ENCODE assay signal across 9 cellular contexts in genomic region chr16:66977341-66978113, GRCh38. TPM values are rescaled to one million over a fixed set of nuclear protein-coding genes. Genes with fewer than 3 reads are reported as not detected.
DNase-seq lines count a peak whose midpoint lies in the region; ATAC-seq and TF ChIP-seq lines count a peak whose summit lies in the region.
"Had no signal": no experiment of that assay in that cellular context is flagged by ENCODE, and none has a peak within 500 bp of the region (broad histone marks: within the 10 kb centered on the region; RNA-seq: fewer than 3 reads in every experiment).

No MANE protein-coding gene starts in this region.

- CTCF ChIA-PET in activated naive CD4-positive, alpha-beta T cell treated with anti-CD3 and anti-CD28 coated beads for 36 hours (lab: Charles Lee) = interaction anchor here (0.6 to 3.9 kb wide), 18 partner anchors 11 to 215 kb away, joined by 3 to 22 read pairs (median 4); partner anchors contain the start of genes CES4A, FBXL8 and TRADD

- H3K4me3 Mint-ChIP-seq in activated naive CD4-positive, alpha-beta T cell treated with anti-CD3 and anti-CD28 coated beads for 36 hours = no peak overlapping the region
- no peak overlapping the region for H3K4me3 Mint-ChIP-seq in glutamatergic neuron (ENCODE audit: unreplicated experiment)
- H3K4me3 Mint-ChIP-seq: activated naive CD4-positive, alpha-beta T cell treated with anti-CD3 and anti-CD28 coated beads, Interleukin-2, amount 50 U/mL, for 24 hours had no signal

- H3K4me1 ChIP-seq in GM23248 (ENCODE audit: insufficient read depth) (peaks cover 9% of the 10 kb centered on the region), upper lobe of right lung (peaks cover 16% of the 10 kb centered on the region)

- H3K9me3 ChIP-seq in GM23248 (ENCODE audit: low read depth) = no peaks in the 10 kb centered on the region
- H3K9me3 ChIP-seq in upper lobe of right lung = no peaks in the 10 kb centered on the region

- H3K9ac ChIP-seq in GM23248 = no peak overlapping the region

- in situ Hi-C loops in GM23248 (cut with MboI) = no loop called here

- no peaks in the 10 kb centered on the region for H4K20me1 ChIP-seq in GM23248 (ENCODE audit: insufficient read depth)

- H3K27me3 ChIP-seq in GM23248 (replicated peaks; ENCODE audit: insufficient read depth) (no peaks in the 10 kb centered on the region), upper lobe of right lung (no peaks in the 10 kb centered on the region)

- no peaks in the 10 kb centered on the region for H3K9me3 Mint-ChIP-seq in activated naive CD4-positive, alpha-beta T cell treated with anti-CD3 and anti-CD28 coated beads for 36 hours
- H3K9me3 Mint-ChIP-seq in glutamatergic neuron (ENCODE audit: unreplicated experiment) = peaks cover 2% of the 10 kb centered on the region
- H3K9me3 Mint-ChIP-seq: activated naive CD4-positive, alpha-beta T cell treated with anti-CD3 and anti-CD28 coated beads, Interleukin-2, amount 50 U/mL, for 24 hours had no signal

- H3K36me3 ChIP-seq in GM23248 (ENCODE audit: low read depth) = no peaks in the 10 kb centered on the region
- no peaks in the 10 kb centered on the region for H3K36me3 ChIP-seq in upper lobe of right lung

- H3K27ac Mint-ChIP-seq in activated naive CD4-positive, alpha-beta T cell treated with anti-CD3 and anti-CD28 coated beads for 36 hours = no peak overlapping the region
- no peak overlapping the region for H3K27ac Mint-ChIP-seq in glutamatergic neuron (ENCODE audit: unreplicated experiment)
- H3K27ac Mint-ChIP-seq: activated naive CD4-positive, alpha-beta T cell treated with anti-CD3 and anti-CD28 coated beads, Interleukin-2, amount 50 U/mL, for 24 hours had no signal

- peaks cover 24% of the 10 kb centered on the region; the same call in 1 of the 2 replicates for H3F3A ChIP-seq in GM23248 (ENCODE audit: insufficient read depth)

- H3K4me3 ChIP-seq in GM23248 (no peak overlapping the region), upper lobe of right lung (no peak overlapping the region)

- ATAC-seq in upper lobe of right lung = peak; percentile 94

- H3K27ac ChIP-seq in GM23248 (no peak overlapping the region), upper lobe of right lung (no peak overlapping the region)

- DNase-seq in COLO829 (ENCODE audit: low spot score) = peak; percentile 46
- DNase-seq in GM23248 = peak; percentile 92
- peak; percentile 84 for DNase-seq in NAMALWA (ENCODE audit: low spot score)
- DNase-seq in SKM-1 treated with dmso at 0.1 percent for 144 hours (lab: John Stamatoyannopoulos, UW; ENCODE audit: unreplicated experiment) = peak; percentile 75
- peak; percentile 94 for DNase-seq in activated naive CD4-positive, alpha-beta T cell treated with anti-CD3 and anti-CD28 coated beads for 36 hours
- peak; percentile 89 for DNase-seq in glutamatergic neuron
- peak; percentile 80 to 99 (median 94) for DNase-seq in posterior cingulate gyrus
- DNase-seq in upper lobe of right lung = peak; percentile 93

- H3K79me2 ChIP-seq in GM23248 (ENCODE audit: insufficient read depth) = no peaks in the 10 kb centered on the region

- peaks cover 23% of the 10 kb centered on the region for H3K4me1 Mint-ChIP-seq in activated naive CD4-positive, alpha-beta T cell treated with anti-CD3 and anti-CD28 coated beads for 36 hours (ENCODE audit: low read depth)
- peaks cover 2% of the 10 kb centered on the region for H3K4me1 Mint-ChIP-seq in glutamatergic neuron (ENCODE audit: low read depth, unreplicated experiment)

- H3K4me2 ChIP-seq in GM23248 (ENCODE audit: unreplicated experiment) = no peak overlapping the region

- H3K36me3 Mint-ChIP-seq in activated naive CD4-positive, alpha-beta T cell treated with anti-CD3 and anti-CD28 coated beads for 36 hours (ENCODE audit: low read depth) = no peaks in the 10 kb centered on the region
- H3K36me3 Mint-ChIP-seq in glutamatergic neuron (ENCODE audit: unreplicated experiment) = peaks cover 4% of the 10 kb centered on the region
- H3K36me3 Mint-ChIP-seq: activated naive CD4-positive, alpha-beta T cell treated with anti-CD3 and anti-CD28 coated beads, Interleukin-2, amount 50 U/mL, for 24 hours had no signal

- no peak overlapping the region for H2AFZ ChIP-seq in GM23248

- H3K27me3 Mint-ChIP-seq in activated naive CD4-positive, alpha-beta T cell treated with anti-CD3 and anti-CD28 coated beads for 36 hours (ENCODE audit: low read depth) = no peaks in the 10 kb centered on the region
- H3K27me3 Mint-ChIP-seq in glutamatergic neuron (ENCODE audit: unreplicated experiment) = peaks cover 4% of the 10 kb centered on the region
- H3K27me3 Mint-ChIP-seq: activated naive CD4-positive, alpha-beta T cell treated with anti-CD3 and anti-CD28 coated beads, Interleukin-2, amount 50 U/mL, for 24 hours had no signal

- intact Hi-C loops in activated naive CD4-positive, alpha-beta T cell treated with anti-CD3 and anti-CD28 coated beads for 36 hours (cut with micrococcal nuclease) = loop anchor here (1.0 to 10.0 kb wide), 7 partner anchors 23 to 467 kb away; no protein-coding TSS in a partner anchor
- intact Hi-C loops in posterior cingulate gyrus (cut with DNase I) (loop anchor here (1.0 to 2.0 kb wide), 3 partner anchors 37 to 178 kb away; no protein-coding TSS in a partner anchor), upper lobe of right lung (cut with DNase I) (loop anchor here (10.0 kb wide), 1 partner anchor 177 kb away; the partner anchor contains the start of genes B3GNT9, FBXL8 and TRADD)

- TF ChIP-seq CTCF in glutamatergic neuron (IDR thresholded peaks at IDR 0.05; ENCODE audit: partially characterized antibody, unreplicated experiment) (peak; percentile 96), upper lobe of right lung (IDR thresholded peaks at IDR 0.05) (peak; percentile 98)

- H3K9me2 ChIP-seq in GM23248 (ENCODE audit: insufficient read depth) = no peaks in the 10 kb centered on the region

- WGBS in GM23248 (ENCODE audit: low coverage in 1 of 2, low lambda C conversion rate in 2 of 2, missing lambda C conversion rate in 2 of 2), 2 experiments = 27 to 30% methylated on average over 14 to 15 of the region's 15 CpGs

RNA-seq across cellular contexts. Expression of gene CES4A, which starts 10.9 kb away (rescaled TPM):
- total RNA-seq in GM23248 (2014; rRNA removed; shearing (Covaris generic)) = 4.6 and 5.0 TPM in 2 replicates
- polyA plus RNA-seq in GM23248 (2016; fragmentation: Nextera tagmentation; extraction: Ambion mirVana) = 2.6 and 4.5 TPM in 2 replicates
- total RNA-seq in activated naive CD4-positive, alpha-beta T cell treated with anti-CD3 and anti-CD28 coated beads for 36 hours = 1 to 10 TPM; 4.9 to 5.1 TPM
- total RNA-seq in glutamatergic neuron (ENCODE audit: unreplicated experiment) (3.6 TPM), upper lobe of right lung (13.3 TPM)

RNA-seq across cellular contexts. Expression of gene CES3, which starts 16.5 kb away (rescaled TPM):
- not detected in 2 replicates for total RNA-seq in GM23248 (2014; rRNA removed; shearing (Covaris generic))
- polyA plus RNA-seq in GM23248 (2016; fragmentation: Nextera tagmentation; extraction: Ambion mirVana) = not detected in 2 replicates
- under 1 TPM; 0.17 to 0.55 TPM for total RNA-seq in activated naive CD4-positive, alpha-beta T cell treated with anti-CD3 and anti-CD28 coated beads for 36 hours
- total RNA-seq in glutamatergic neuron (ENCODE audit: unreplicated experiment) (4.1 TPM), upper lobe of right lung (3.4 TPM)

RNA-seq across cellular contexts. Expression of gene CES2, which starts 42.2 kb away (rescaled TPM):
- 32.3 and 46.8 TPM in 2 replicates for total RNA-seq in GM23248 (2014; rRNA removed; shearing (Covaris generic))
- polyA plus RNA-seq in GM23248 (2016; fragmentation: Nextera tagmentation; extraction: Ambion mirVana) = 33.9 and 37.6 TPM in 2 replicates
- 10 to 100 TPM; 20.0 to 22.0 TPM for total RNA-seq in activated naive CD4-positive, alpha-beta T cell treated with anti-CD3 and anti-CD28 coated beads for 36 hours
- total RNA-seq in glutamatergic neuron (ENCODE audit: unreplicated experiment) (38.6 TPM), upper lobe of right lung (35.8 TPM)

RNA-seq across cellular contexts. Expression of gene CIAO2B, which starts 43.3 kb away (rescaled TPM):
- total RNA-seq in GM23248 (2014; rRNA removed; shearing (Covaris generic)) = 76.1 and 111 TPM in 2 replicates
- 173 and 182 TPM in 2 replicates for polyA plus RNA-seq in GM23248 (2016; fragmentation: Nextera tagmentation; extraction: Ambion mirVana)
- total RNA-seq in activated naive CD4-positive, alpha-beta T cell treated with anti-CD3 and anti-CD28 coated beads for 36 hours = 100 to 1,000 TPM; 169 to 173 TPM
- total RNA-seq in glutamatergic neuron (ENCODE audit: unreplicated experiment) (89.4 TPM), upper lobe of right lung (69.4 TPM)

RNA-seq across cellular contexts. Expression of gene CBFB, which starts 51.4 kb away (rescaled TPM):
- total RNA-seq in GM23248 (2014; rRNA removed; shearing (Covaris generic)) = 53.3 and 63.2 TPM in 2 replicates
- polyA plus RNA-seq in GM23248 (2016; fragmentation: Nextera tagmentation; extraction: Ambion mirVana) = 52.3 and 56.1 TPM in 2 replicates
- 10 to 100 TPM; 79.6 to 86.8 TPM for total RNA-seq in activated naive CD4-positive, alpha-beta T cell treated with anti-CD3 and anti-CD28 coated beads for 36 hours
- total RNA-seq in glutamatergic neuron (ENCODE audit: unreplicated experiment) = 168 TPM
- 63.0 TPM for total RNA-seq in upper lobe of right lung
